17 cellular contexts compared by ENCODE assay signal in the genomic region with DNA sequence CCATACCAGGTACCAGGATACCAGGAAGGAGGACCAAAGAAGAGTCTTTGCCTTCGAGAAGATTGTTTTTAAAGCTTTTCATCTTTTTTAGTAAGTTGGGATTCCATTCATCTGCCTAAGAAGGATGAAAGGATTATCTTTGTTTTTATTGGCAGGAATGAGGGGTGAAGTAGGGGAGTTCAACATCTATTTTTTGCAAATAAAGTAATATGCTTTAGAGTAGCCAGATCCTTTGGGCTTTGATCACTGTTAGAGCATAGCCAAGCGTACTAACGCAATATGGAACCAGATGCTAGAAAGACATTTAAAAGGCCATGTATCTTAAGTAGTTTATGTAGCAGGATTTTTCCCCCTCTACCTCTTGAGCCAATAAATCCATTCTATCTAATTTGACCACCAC.
"Had no signal": no experiment of that assay in that cellular context is flagged by ENCODE, and none has a peak within 500 bp of the region (broad histone marks: within the 10 kb centered on the region; RNA-seq: fewer than 3 reads in every experiment).

No MANE protein-coding gene starts in this region.

- ATAC-seq: gastroesophageal sphincter; lower lobe of right lung; naive thymus-derived CD8-positive, alpha-beta T cell; stimulated activated naive CD8-positive, alpha-beta T cell treated with anti-CD3 and anti-CD28 coated beads, Interleukin-15, amount 100 ng/mL, for 72 hours; T-cell had no signal

- H3K27ac ChIP-seq: gastroesophageal sphincter, hepatocyte, lower lobe of right lung, prostate gland, SK-N-MC, thoracic aorta had no signal

- H3K27me3 ChIP-seq: gastroesophageal sphincter, hepatocyte had no signal

- H3K27me3 Mint-ChIP-seq: stimulated activated naive CD8-positive, alpha-beta T cell treated with anti-CD3 and anti-CD28 coated beads, Interleukin-15, amount 100 ng/mL, for 72 hours had no signal

- H3K4me3 Mint-ChIP-seq: activated CD4-positive, alpha-beta memory T cell treated with anti-CD3 and anti-CD28 coated beads, Interleukin-2, amount 10 ng/mL, durations not matched to agents 7 days and 5 days; dendritic cell treated with granulocyte-macrophage colony-stimulating factor and Interleukin-4, amounts not matched to agents 40 ng/mL and 50 ng/mL, for 4 days; naive thymus-derived CD8-positive, alpha-beta T cell; stimulated activated naive CD8-positive, alpha-beta T cell treated with anti-CD3 and anti-CD28 coated beads, Interleukin-15, amount 100 ng/mL, for 72 hours; T-cell had no signal

- DNase-seq: activated CD4-positive, alpha-beta memory T cell treated with anti-CD3 and anti-CD28 coated beads, Interleukin-2, amount 10 ng/mL, durations not matched to agents 7 days and 5 days; activated T-cell treated with anti-CD3 and anti-CD28 coated beads, Interleukin-2, amount 50 U/mL, for 48 hours; kidney glomerular epithelial cell; lower lobe of right lung; naive thymus-derived CD8-positive, alpha-beta T cell; nucleus accumbens; stimulated activated CD4-positive, alpha-beta T cell treated with anti-CD3 and anti-CD28 coated beads, Interleukin-15, amount 100 ng/mL, for 24 hours; stimulated activated CD4-positive, alpha-beta T cell treated with anti-CD3 and anti-CD28 coated beads, Interleukin-4, amount 100 ng/mL, for 4 hours; stimulated activated naive CD8-positive, alpha-beta T cell treated with anti-CD3 and anti-CD28 coated beads, Interleukin-15, amount 100 ng/mL, for 72 hours; T-cell; T1000 had no signal

- H3K27ac Mint-ChIP-seq: activated CD4-positive, alpha-beta memory T cell treated with anti-CD3 and anti-CD28 coated beads, Interleukin-2, amount 10 ng/mL, durations not matched to agents 7 days and 5 days; dendritic cell treated with granulocyte-macrophage colony-stimulating factor and Interleukin-4, amounts not matched to agents 40 ng/mL and 50 ng/mL, for 4 days; naive thymus-derived CD8-positive, alpha-beta T cell; stimulated activated naive CD8-positive, alpha-beta T cell treated with anti-CD3 and anti-CD28 coated beads, Interleukin-15, amount 100 ng/mL, for 72 hours; T-cell had no signal

- H3K4me3 ChIP-seq: gastroesophageal sphincter, hepatocyte, lower lobe of right lung, prostate gland, SK-N-MC, thoracic aorta had no signal

- H3K4me1 Mint-ChIP-seq: stimulated activated naive CD8-positive, alpha-beta T cell treated with anti-CD3 and anti-CD28 coated beads, Interleukin-15, amount 100 ng/mL, for 72 hours; T-cell had no signal

- H3K9me3 Mint-ChIP-seq: activated CD4-positive, alpha-beta memory T cell treated with anti-CD3 and anti-CD28 coated beads, Interleukin-2, amount 10 ng/mL, durations not matched to agents 7 days and 5 days; dendritic cell treated with granulocyte-macrophage colony-stimulating factor and Interleukin-4, amounts not matched to agents 40 ng/mL and 50 ng/mL, for 4 days; naive thymus-derived CD8-positive, alpha-beta T cell; stimulated activated naive CD8-positive, alpha-beta T cell treated with anti-CD3 and anti-CD28 coated beads, Interleukin-15, amount 100 ng/mL, for 72 hours; T-cell had no signal

- H3K36me3 Mint-ChIP-seq: naive thymus-derived CD8-positive, alpha-beta T cell; T-cell had no signal
